ENCODE assay signal across 7 cellular contexts in genomic region chr11:112087212-112087611, GRCh38. TPM values are rescaled to one million over a fixed set of nuclear protein-coding genes. Genes with fewer than 3 reads are reported as not detected.
DNase-seq lines count a peak whose midpoint lies in the region; ATAC-seq and TF ChIP-seq lines count a peak whose summit lies in the region.

No MANE protein-coding gene starts in this region.

- CTCF ChIA-PET in activated CD4-positive, alpha-beta memory T cell treated with anti-CD3 and anti-CD28 coated beads for 36 hours (lab: Charles Lee): interaction anchor here (0.6 to 2.1 kb wide), 9 partner anchors 10 to 216 kb away, joined by 3 to 16 read pairs (median 3); partner anchors contain the start of genes ALG9, BCO2 and PIH1D2

- H3K27ac Mint-ChIP-seq in activated CD4-positive, alpha-beta memory T cell treated with anti-CD3 and anti-CD28 coated beads for 36 hours: peak overlapping the region; percentile 92

- H3K4me3 ChIP-seq in spleen: peak overlapping the region; percentile 69 to 98 (median 83)

- peak; percentile 5 for ATAC-seq in HG02571 (IDR thresholded peaks at IDR 0.05; ENCODE audit: unreplicated experiment)
- ATAC-seq in left ventricle myocardium superior: peak; percentile 4
- ATAC-seq in HG03432 (IDR thresholded peaks at IDR 0.05; ENCODE audit: unreplicated experiment): no peak
- no peak for ATAC-seq in HG03439 (IDR thresholded peaks at IDR 0.05; ENCODE audit: unreplicated experiment)

- POLR2A ChIA-PET in activated CD4-positive, alpha-beta memory T cell treated with anti-CD3 and anti-CD28 coated beads for 36 hours (lab: Charles Lee): interaction anchor here (1.0 to 1.8 kb wide), 4 partner anchors 13 to 216 kb away, joined by 3 to 6 read pairs (median 4); partner anchors contain the start of genes ALG9, NKAPD1 and PIH1D2

- peaks cover 70% of the 10 kb centered on the region for H3K36me3 Mint-ChIP-seq in activated CD4-positive, alpha-beta memory T cell treated with anti-CD3 and anti-CD28 coated beads for 36 hours

- H3K9me3 ChIP-seq in spleen: no peaks in the 10 kb centered on the region

- no peak for TF ChIP-seq POLR2A in spleen (IDR thresholded peaks at IDR 0.05)

- H3K27me3 ChIP-seq in spleen (replicated peaks in 1 of 7): no peaks in the 10 kb centered on the region

- DNase-seq in activated CD4-positive, alpha-beta memory T cell treated with anti-CD3 and anti-CD28 coated beads for 36 hours: peak; percentile 10
- DNase-seq in left ventricle myocardium superior (no peak), spleen (no peak), NCI-H2107 (lab: John Stamatoyannopoulos, UW) (no peak)

- H3K9me3 Mint-ChIP-seq in activated CD4-positive, alpha-beta memory T cell treated with anti-CD3 and anti-CD28 coated beads for 36 hours: no peaks in the 10 kb centered on the region

- TF ChIP-seq CTCF in spleen (IDR thresholded peaks at IDR 0.05 in 8 of 11, conservative IDR thresholded peaks at IDR 0.05 in 3 of 11): no peak

- 17 to 24% (median 21%) methylated on average over 10 of the region's 10 CpGs for WGBS in spleen, 5 donors

- intact Hi-C loops in activated CD4-positive, alpha-beta memory T cell treated with anti-CD3 and anti-CD28 coated beads for 36 hours (cut with micrococcal nuclease): loop anchor here (2.0 to 10.0 kb wide), 6 partner anchors 38 to 484 kb away; partner anchors contain the start of genes ALG9, DLAT, PPP2R1B and SIK2
- intact Hi-C loops in left ventricle myocardium superior (cut with micrococcal nuclease): no loop called here
- intact Hi-C loops in spleen (cut with DNase I; ENCODE audit: low total_unique reads): loop anchor here (5.0 kb wide), 1 partner anchor 65 kb away; no protein-coding TSS in a partner anchor

- peaks cover 25 to 58% (median 45%) of the 10 kb centered on the region in 6 donors for H3K4me1 ChIP-seq in spleen

- peak overlapping the region; percentile 69 to 91 (median 81) for H3K27ac ChIP-seq in spleen

- H3K4me3 Mint-ChIP-seq in activated CD4-positive, alpha-beta memory T cell treated with anti-CD3 and anti-CD28 coated beads for 36 hours: peak overlapping the region; percentile 92

- H3K36me3 ChIP-seq in spleen: peaks cover 2 to 76% (median 68%) of the 10 kb centered on the region in 6 donors

- peaks cover 61% of the 10 kb centered on the region for H3K4me1 Mint-ChIP-seq in activated CD4-positive, alpha-beta memory T cell treated with anti-CD3 and anti-CD28 coated beads for 36 hours (ENCODE audit: low read depth)

- peaks cover 2% of the 10 kb centered on the region for H3K27me3 Mint-ChIP-seq in activated CD4-positive, alpha-beta memory T cell treated with anti-CD3 and anti-CD28 coated beads for 36 hours

RNA-seq across cellular contexts. Expression of gene SDHD, which starts 0.5 kb away (rescaled TPM):
- 10 to 100 TPM; 72.7 to 91.6 TPM for total RNA-seq in activated CD4-positive, alpha-beta memory T cell treated with anti-CD3 and anti-CD28 coated beads for 36 hours
- total RNA-seq in left ventricle myocardium superior (269 TPM), spleen (10 to 100 TPM; 77.3 to 99.9 (median 90.7) TPM)
- 100 to 1,000 TPM in 2 of 3 donors, 10 to 100 TPM in 1; 73.7 to 121 (median 114) TPM for polyA plus RNA-seq in spleen

RNA-seq across cellular contexts. Expression of gene TIMM8B, which starts 0.7 kb away (rescaled TPM):
- 10 to 100 TPM; 36.5 to 38.4 TPM for total RNA-seq in activated CD4-positive, alpha-beta memory T cell treated with anti-CD3 and anti-CD28 coated beads for 36 hours
- total RNA-seq in left ventricle myocardium superior: 158 TPM
- total RNA-seq in spleen: 10 to 100 TPM; 16.8 to 38.4 (median 29.4) TPM
- polyA plus RNA-seq in spleen: 10 to 100 TPM; 66.3 to 98.9 (median 97.0) TPM

RNA-seq across cellular contexts. Expression of gene NKAPD1, which starts 13.1 kb away (rescaled TPM):
- total RNA-seq in activated CD4-positive, alpha-beta memory T cell treated with anti-CD3 and anti-CD28 coated beads for 36 hours: 10 to 100 TPM; 17.5 to 19.4 TPM
- total RNA-seq in left ventricle myocardium superior (7.7 TPM), spleen (10 to 100 TPM; 11.3 to 21.6 (median 13.4) TPM)
- polyA plus RNA-seq in spleen: 10 to 100 TPM; 10.1 to 15.7 (median 13.7) TPM

RNA-seq across cellular contexts. Expression of gene PIH1D2, which starts 13.4 kb away (rescaled TPM):
- total RNA-seq in activated CD4-positive, alpha-beta memory T cell treated with anti-CD3 and anti-CD28 coated beads for 36 hours: under 1 TPM; 0.36 to 0.56 TPM
- 1.6 TPM for total RNA-seq in left ventricle myocardium superior
- 1 to 10 TPM in 4 of 7 donors, under 1 TPM in 3; 0.38 to 2.2 (median 1.3) TPM for total RNA-seq in spleen
- polyA plus RNA-seq in spleen: under 1 TPM; 0.18 to 0.70 (median 0.63) TPM

Comparison
In these comparisons a context has a peak if more than half of its experiments do, and no peak if none do; other contexts are left out.
1. ATAC-seq: peak in HG02571 (single experiment) and left ventricle myocardium superior (single experiment); none in HG03432 (single experiment) and HG03439 (single experiment).